ENCODE assay signal across 11 cellular contexts in the genomic region with DNA sequence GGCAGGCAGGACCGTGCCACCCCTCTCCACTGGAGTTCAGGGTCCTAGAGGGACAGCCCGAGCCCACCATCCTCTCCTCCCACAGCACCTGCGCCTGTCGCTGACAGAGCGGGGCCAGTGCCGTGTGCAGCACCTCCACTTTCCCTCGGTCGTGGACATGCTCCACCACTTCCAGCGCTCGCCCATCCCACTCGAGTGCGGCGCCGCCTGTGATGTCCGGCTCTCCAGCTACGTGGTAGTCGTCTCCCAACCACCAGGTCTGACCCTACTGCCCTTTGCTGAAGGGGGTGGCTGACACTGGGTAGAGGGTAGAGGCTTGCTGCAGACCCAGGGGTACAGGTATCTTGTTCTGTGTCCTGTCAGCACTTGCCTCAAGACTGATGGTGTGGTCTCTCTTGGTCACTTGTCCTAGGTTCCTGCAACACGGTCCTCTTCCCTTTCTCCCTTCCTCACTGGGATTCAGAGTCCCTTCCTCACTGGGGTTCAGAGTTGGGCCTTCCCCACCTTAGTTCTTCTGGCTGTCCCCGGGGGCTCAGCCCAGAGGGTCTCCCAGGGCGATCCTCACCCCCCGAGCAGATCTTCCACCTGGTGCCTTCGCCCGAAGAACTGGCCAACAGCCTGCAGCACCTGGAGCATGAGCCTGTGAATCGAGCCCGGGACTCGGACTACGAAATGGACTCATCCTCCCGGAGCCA. TPM values are rescaled to one million over a fixed set of nuclear protein-coding genes. Genes with fewer than 3 reads are reported as not detected.
DNase-seq lines count a peak whose midpoint lies in the region; ATAC-seq and TF ChIP-seq lines count a peak whose summit lies in the region.
"Had no signal": no experiment of that assay in that cellular context is flagged by ENCODE, and none has a peak within 500 bp of the region (broad histone marks: within the 10 kb centered on the region; RNA-seq: fewer than 3 reads in every experiment).

No MANE protein-coding gene starts in this region.

- CTCF ChIA-PET in activated CD4-positive, alpha-beta T cell treated with anti-CD3 and anti-CD28 coated beads, Interleukin-2, amount 10 ng/mL, durations not matched to agents 7 days and 5 days (lab: Charles Lee): interaction anchor here (0.6 to 8.1 kb wide), 6 partner anchors 9 to 135 kb away, joined by 3 to 79 read pairs (median 25); no protein-coding TSS in a partner anchor
- CTCF ChIA-PET in activated B cell treated with CpG ODN at 0.5 μM for 24 hours (lab: Charles Lee): interaction anchor here (1.3 to 12.1 kb wide), 4 partner anchors 13 to 50 kb away, joined by 3 to 522 read pairs (median 44); partner anchors contain the start of gene SH2B3

- POLR2A ChIA-PET in activated CD4-positive, alpha-beta T cell treated with anti-CD3 and anti-CD28 coated beads, Interleukin-2, amount 10 ng/mL, durations not matched to agents 7 days and 5 days (lab: Charles Lee): no interaction called here
- POLR2A ChIA-PET in activated B cell treated with CpG ODN at 0.5 μM for 24 hours (lab: Charles Lee): interaction anchor here (1.3 to 6.1 kb wide), 3 partner anchors 13 to 50 kb away, joined by 4 to 59 read pairs (median 4); partner anchors contain the start of gene SH2B3

- no peaks in the 10 kb centered on the region for H3K27me3 Mint-ChIP-seq in activated CD4-positive, alpha-beta T cell treated with anti-CD3 and anti-CD28 coated beads, Interleukin-2, amount 10 ng/mL, durations not matched to agents 7 days and 5 days
- H3K27me3 Mint-ChIP-seq in activated B cell treated with CpG ODN at 0.5 μM for 24 hours: no peaks in the 10 kb centered on the region

- no peaks in the 10 kb centered on the region for H3K9me3 Mint-ChIP-seq in activated CD4-positive, alpha-beta T cell treated with anti-CD3 and anti-CD28 coated beads, Interleukin-2, amount 10 ng/mL, durations not matched to agents 7 days and 5 days
- H3K9me3 Mint-ChIP-seq in activated B cell treated with CpG ODN at 0.5 μM for 24 hours: no peaks in the 10 kb centered on the region

- peak overlapping the region; percentile 75 for H3K27ac Mint-ChIP-seq in activated CD4-positive, alpha-beta T cell treated with anti-CD3 and anti-CD28 coated beads, Interleukin-2, amount 10 ng/mL, durations not matched to agents 7 days and 5 days
- peak overlapping the region; percentile 61 for H3K27ac Mint-ChIP-seq in activated B cell treated with CpG ODN at 0.5 μM for 24 hours

- peaks cover 68% of the 10 kb centered on the region for H3K4me1 Mint-ChIP-seq in activated CD4-positive, alpha-beta T cell treated with anti-CD3 and anti-CD28 coated beads, Interleukin-2, amount 10 ng/mL, durations not matched to agents 7 days and 5 days
- H3K4me1 Mint-ChIP-seq in activated B cell treated with CpG ODN at 0.5 μM for 24 hours: peaks cover 68% of the 10 kb centered on the region

- H3K4me3 Mint-ChIP-seq in activated CD4-positive, alpha-beta T cell treated with anti-CD3 and anti-CD28 coated beads, Interleukin-2, amount 10 ng/mL, durations not matched to agents 7 days and 5 days: no peak overlapping the region
- no peak overlapping the region for H3K4me3 Mint-ChIP-seq in activated B cell treated with CpG ODN at 0.5 μM for 24 hours

- TF ChIP-seq CTCF in activated B cell treated with CpG ODN at 0.5 μM for 24 hours (IDR thresholded peaks at IDR 0.05): no peak

- no peak for DNase-seq in activated CD4-positive, alpha-beta T cell treated with anti-CD3 and anti-CD28 coated beads, Interleukin-2, amount 10 ng/mL, durations not matched to agents 7 days and 5 days
- no peak for DNase-seq in activated CD4-positive, alpha-beta T cell treated with anti-CD3 and anti-CD28 coated beads for 48 hours
- no peak for DNase-seq in activated B cell treated with CpG ODN at 0.5 μM for 24 hours
- DNase-seq in islet precursor cell: peak; percentile 53
- no peak for DNase-seq in substantia nigra (lab: John Stamatoyannopoulos, UW)
- DNase-seq in NCI-H1694 (lab: John Stamatoyannopoulos, UW): no peak
- DNase-seq: NCI-H1105 treated with DMSO at 0.1 percent for 48 hours; NK-92 treated with Interleukin-12 subunit alpha and Interleukin-12 subunit beta, amount 100 ng/mL, for 24 hours had no signal

- peaks cover 57% of the 10 kb centered on the region for H3K36me3 Mint-ChIP-seq in activated CD4-positive, alpha-beta T cell treated with anti-CD3 and anti-CD28 coated beads, Interleukin-2, amount 10 ng/mL, durations not matched to agents 7 days and 5 days (ENCODE audit: low read depth)
- H3K36me3 Mint-ChIP-seq in activated B cell treated with CpG ODN at 0.5 μM for 24 hours (ENCODE audit: low read depth): peaks cover 68% of the 10 kb centered on the region

- intact Hi-C loops in activated B cell treated with CpG ODN at 0.5 μM for 24 hours (cut with micrococcal nuclease): no loop called here

- H3K27ac ChIP-seq in substantia nigra (ENCODE audit: low read depth, low read length, poor library complexity, severe bottlenecking): peak overlapping the region; percentile 21
- H3K27ac ChIP-seq: A549 had no signal

- no peak for ATAC-seq in activated B cell treated with CpG ODN at 0.5 μM for 24 hours (ENCODE audit: low read depth)
- ATAC-seq in GM18517 (IDR thresholded peaks at IDR 0.05; ENCODE audit: unreplicated experiment): no peak
- ATAC-seq in GM19452 (IDR thresholded peaks at IDR 0.05; ENCODE audit: unreplicated experiment): no peak
- ATAC-seq: A549 had no signal

RNA-seq across cellular contexts. Expression of gene SH2B3, which starts 42.0 kb away (rescaled TPM):
- total RNA-seq in activated CD4-positive, alpha-beta T cell treated with anti-CD3 and anti-CD28 coated beads, Interleukin-2, amount 10 ng/mL, durations not matched to agents 7 days and 5 days: 10 to 100 TPM; 29.7 to 29.8 TPM
- total RNA-seq in activated B cell treated with CpG ODN at 0.5 μM for 24 hours: 46.7 and 50.7 TPM in 2 replicates
